8 cellular contexts compared by ENCODE assay signal in the genomic region with DNA sequence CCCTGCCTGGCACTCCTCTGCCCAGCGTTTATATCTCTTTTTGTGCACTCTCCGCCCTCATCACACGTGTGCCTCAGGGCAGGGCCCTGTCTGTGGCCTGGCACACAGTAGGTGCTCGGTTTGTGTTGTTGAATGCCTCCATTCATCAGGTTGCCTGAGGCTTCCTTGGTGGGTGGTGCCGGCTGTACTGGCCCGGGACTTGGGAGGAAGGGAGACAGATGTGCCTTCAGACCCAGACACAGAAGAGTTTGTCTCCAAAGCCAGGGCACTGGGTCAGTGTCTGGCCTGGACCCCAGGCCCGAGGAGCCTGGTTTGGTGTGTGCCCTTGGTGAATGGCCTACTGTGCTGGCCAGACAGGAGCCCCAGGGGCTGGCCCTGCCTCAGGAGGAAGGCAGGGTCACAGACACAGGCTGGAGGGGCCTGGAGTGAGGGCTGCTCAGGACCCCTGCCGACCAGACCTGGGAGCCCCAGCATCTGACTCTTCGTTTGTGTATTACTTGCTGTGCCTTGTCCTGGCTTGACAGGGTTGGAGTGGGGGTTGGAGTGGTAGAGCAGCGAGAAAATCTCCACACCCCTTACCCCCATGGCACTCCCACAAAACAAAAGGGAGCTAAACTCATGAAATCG.
A peak's percentile ranks its signal among the peaks of the same experiment; 100 is the strongest.
DNase-seq lines count a peak whose midpoint lies in the region; ATAC-seq and TF ChIP-seq lines count a peak whose summit lies in the region.

No MANE protein-coding gene starts in this region.

- H3K27ac ChIP-seq in HEK293 (ENCODE audit: extremely low read depth, low read depth, low read length), result peak overlapping the region; percentile 7

- H3K4me3 ChIP-seq in HEK293 (ENCODE audit: low read depth, low read length) (peak overlapping the region; percentile 44), iPS-15b (ENCODE audit: low read depth, low read length) (peak overlapping the region; percentile 46)

- peaks cover 45% of the 10 kb centered on the region for H3K4me1 Mint-ChIP-seq in activated T-helper 2 cell treated with anti-CD3 and anti-CD28 coated beads, Interferon-gamma antibody, Interleukin-2, Interleukin-4, amounts not matched to agents 10 μg/mL and 5 μg/mL and 100 μg/mL, durations not matched to agents 14 hours and 24 hours and 36 hours (ENCODE audit: low read depth)
- peaks cover 88% of the 10 kb centered on the region for H3K4me1 Mint-ChIP-seq in stimulated activated memory B cell treated with anti-CD40 and anti-IgM and Interleukin-4, amounts not matched to agents 10 μg/mL and 1 μg/mL and 100 μg/mL, for 72 hours

- POLR2A ChIA-PET in HEK293 (lab: Yijun Ruan, JAX), result no interaction called here

- no peaks in the 10 kb centered on the region for H3K9me3 Mint-ChIP-seq in activated T-helper 2 cell treated with anti-CD3 and anti-CD28 coated beads, Interferon-gamma antibody, Interleukin-2, Interleukin-4, amounts not matched to agents 10 μg/mL and 5 μg/mL and 100 μg/mL, durations not matched to agents 14 hours and 24 hours and 36 hours
- no peaks in the 10 kb centered on the region for H3K9me3 Mint-ChIP-seq in stimulated activated memory B cell treated with anti-CD40 and anti-IgM and Interleukin-4, amounts not matched to agents 10 μg/mL and 1 μg/mL and 100 μg/mL, for 72 hours

- H3K9me3 ChIP-seq in HEK293 (ENCODE audit: control insufficient read depth, insufficient read depth, low read depth, low read length), result no peaks in the 10 kb centered on the region
- H3K9me3 ChIP-seq in iPS-15b (ENCODE audit: control insufficient read depth, insufficient read depth, low read length), result no peaks in the 10 kb centered on the region

- no peak for DNase-seq in activated T-helper 2 cell treated with anti-CD3 and anti-CD28 coated beads, Interferon-gamma antibody, Interleukin-2, Interleukin-4, amounts not matched to agents 10 μg/mL and 5 μg/mL and 100 μg/mL, durations not matched to agents 14 hours and 24 hours and 36 hours (ENCODE audit: low spot score)
- DNase-seq in DMS79 (lab: John Stamatoyannopoulos, UW) (no peak), NCI-H2081 (lab: John Stamatoyannopoulos, UW) (no peak)
- DNase-seq in effector CD4-positive, alpha-beta T cell, result no peak

- H3K27me3 Mint-ChIP-seq in activated T-helper 2 cell treated with anti-CD3 and anti-CD28 coated beads, Interferon-gamma antibody, Interleukin-2, Interleukin-4, amounts not matched to agents 10 μg/mL and 5 μg/mL and 100 μg/mL, durations not matched to agents 14 hours and 24 hours and 36 hours (ENCODE audit: low read depth), result no peaks in the 10 kb centered on the region
- no peaks in the 10 kb centered on the region for H3K27me3 Mint-ChIP-seq in stimulated activated memory B cell treated with anti-CD40 and anti-IgM and Interleukin-4, amounts not matched to agents 10 μg/mL and 1 μg/mL and 100 μg/mL, for 72 hours

- peak overlapping the region; percentile 89 for H3K4me3 Mint-ChIP-seq in activated T-helper 2 cell treated with anti-CD3 and anti-CD28 coated beads, Interferon-gamma antibody, Interleukin-2, Interleukin-4, amounts not matched to agents 10 μg/mL and 5 μg/mL and 100 μg/mL, durations not matched to agents 14 hours and 24 hours and 36 hours (ENCODE audit: low read depth)
- peak overlapping the region; percentile 96 for H3K4me3 Mint-ChIP-seq in stimulated activated memory B cell treated with anti-CD40 and anti-IgM and Interleukin-4, amounts not matched to agents 10 μg/mL and 1 μg/mL and 100 μg/mL, for 72 hours

- CTCF ChIA-PET in HEK293 (lab: Yijun Ruan, JAX), result interaction anchor here (0.6 kb wide), 2 partner anchors 10 to 582 kb away, joined by 3 read pairs; no protein-coding TSS in a partner anchor

- peak overlapping the region; percentile 68 for H3K27ac Mint-ChIP-seq in activated T-helper 2 cell treated with anti-CD3 and anti-CD28 coated beads, Interferon-gamma antibody, Interleukin-2, Interleukin-4, amounts not matched to agents 10 μg/mL and 5 μg/mL and 100 μg/mL, durations not matched to agents 14 hours and 24 hours and 36 hours
- H3K27ac Mint-ChIP-seq in stimulated activated memory B cell treated with anti-CD40 and anti-IgM and Interleukin-4, amounts not matched to agents 10 μg/mL and 1 μg/mL and 100 μg/mL, for 72 hours, result peak overlapping the region; percentile 92

- no peak for TF ChIP-seq CTCF in HEK293 (tag by site-specific recombination; IDR thresholded peaks at IDR 0.05)

- H3K36me3 Mint-ChIP-seq in activated T-helper 2 cell treated with anti-CD3 and anti-CD28 coated beads, Interferon-gamma antibody, Interleukin-2, Interleukin-4, amounts not matched to agents 10 μg/mL and 5 μg/mL and 100 μg/mL, durations not matched to agents 14 hours and 24 hours and 36 hours (ENCODE audit: low read depth), result no peaks in the 10 kb centered on the region
- no peaks in the 10 kb centered on the region for H3K36me3 Mint-ChIP-seq in stimulated activated memory B cell treated with anti-CD40 and anti-IgM and Interleukin-4, amounts not matched to agents 10 μg/mL and 1 μg/mL and 100 μg/mL, for 72 hours

- H3K36me3 ChIP-seq in HEK293 (ENCODE audit: control insufficient read depth in 2 of 2, insufficient read depth in 1 of 2, low read length in 2 of 2), result no peaks in the 10 kb centered on the region
- H3K36me3 ChIP-seq in iPS-15b (ENCODE audit: control insufficient read depth, insufficient read depth, low read length), result no peaks in the 10 kb centered on the region

- no peak overlapping the region for H3K9ac ChIP-seq in iPS-15b (ENCODE audit: low read depth, low read length)

- H3K27me3 ChIP-seq in iPS-15b (ENCODE audit: control insufficient read depth, insufficient read depth, low read length), result peaks cover 4% of the 10 kb centered on the region

- H3K4me1 ChIP-seq in HEK293 (ENCODE audit: control insufficient read depth, insufficient read depth, low read length), result peaks cover 8% of the 10 kb centered on the region; the same call in 1 of the 2 replicates
- peaks cover 9% of the 10 kb centered on the region for H3K4me1 ChIP-seq in iPS-15b (ENCODE audit: control insufficient read depth, insufficient read depth, low read length)

- no peak for ATAC-seq in stimulated activated memory B cell treated with anti-CD40 and anti-IgM and Interleukin-4, amounts not matched to agents 10 μg/mL and 1 μg/mL and 100 μg/mL, for 72 hours
- ATAC-seq in HG02852 (IDR thresholded peaks at IDR 0.05; ENCODE audit: unreplicated experiment), result no peak

- intact Hi-C loops in activated T-helper 2 cell treated with anti-CD3 and anti-CD28 coated beads, Interferon-gamma antibody, Interleukin-2, Interleukin-4, amounts not matched to agents 10 μg/mL and 5 μg/mL and 100 μg/mL, durations not matched to agents 14 hours and 24 hours and 36 hours (cut with micrococcal nuclease), result loop anchor here (1.0 to 5.0 kb wide), 4 partner anchors 34 to 161 kb away; a partner anchor contains a TSS

TF ChIP-seq in HEK293, 187 proteins besides CTCF, POLR2A, EP300 and RAD21:
- TF ChIP-seq YY2 (tag by site-specific recombination; IDR thresholded peaks at IDR 0.05), result 0 out of 2 replicates have a peak, but pooled peaks have one; percentile 6
- peak; percentile 57 for TF ChIP-seq SCRT2 (tag by site-specific recombination; IDR thresholded peaks at IDR 0.05)
- TF ChIP-seq ZFHX2 (tag by site-specific recombination; conservative IDR thresholded peaks at IDR 0.05), result 0 out of 2 replicates have a peak, but pooled peaks have one; percentile 4
- no peak for TF ChIP-seq MYNN (tag by site-specific recombination; IDR thresholded peaks at IDR 0.05; ENCODE audit: borderline replicate concordance)
- TF ChIP-seq ZIC2 (tag by site-specific recombination; IDR thresholded peaks at IDR 0.05), result peak; percentile 75
- 0 out of 2 replicates have a peak, but pooled peaks have one; percentile 7 for TF ChIP-seq ZNF24 (tag by site-specific recombination; IDR thresholded peaks at IDR 0.05)
- TF ChIP-seq ZSCAN16 (tag by site-specific recombination; IDR thresholded peaks at IDR 0.05), result no peak
